Comparison of ENCODE assay signal across 6 cellular contexts in genomic region chr17:43053008-43053407, GRCh38. TPM values are rescaled to one million over a fixed set of nuclear protein-coding genes. Genes with fewer than 3 reads are reported as not detected.
"Had no signal": no experiment of that assay in that cellular context is flagged by ENCODE, and none has a peak within 500 bp of the region (broad histone marks: within the 10 kb centered on the region; RNA-seq: fewer than 3 reads in every experiment).

No MANE protein-coding gene starts in this region.

RNA-seq across cellular contexts. Expression of gene RND2, which starts 28.0 kb away (rescaled TPM):
- total RNA-seq: activated naive CD4-positive, alpha-beta T cell treated with anti-CD3 and anti-CD28 coated beads for 36 hours; activated naive CD4-positive, alpha-beta T cell treated with anti-CD3 and anti-CD28 coated beads, Interleukin-2, amount 50 U/mL, for 72 hours; activated naive CD8-positive, alpha-beta T cell treated with anti-CD3 and anti-CD28 coated beads for 36 hours; activated T-cell treated with anti-CD3 and anti-CD28 coated beads, Interleukin-2, amount 50 U/mL, for 72 hours; activated T-helper 1 cell treated with anti-CD3 and anti-CD28 coated beads, Interleukin-12 subunit alpha, Interleukin-12 subunit beta, Interleukin-2, Interleukin-4 antibody, amounts not matched to agents 30 ng/mL and 10 ng/mL and 1 ng/mL, durations not matched to agents 14 hours and 24 hours and 36 hours; activated T-helper 17 cell treated with anti-CD3 and anti-CD28 coated beads, Interleukin-2, amount 50 U/mL, for 72 hours had no signal
